Comparison of ENCODE assay signal across 21 cellular contexts in the genomic region with DNA sequence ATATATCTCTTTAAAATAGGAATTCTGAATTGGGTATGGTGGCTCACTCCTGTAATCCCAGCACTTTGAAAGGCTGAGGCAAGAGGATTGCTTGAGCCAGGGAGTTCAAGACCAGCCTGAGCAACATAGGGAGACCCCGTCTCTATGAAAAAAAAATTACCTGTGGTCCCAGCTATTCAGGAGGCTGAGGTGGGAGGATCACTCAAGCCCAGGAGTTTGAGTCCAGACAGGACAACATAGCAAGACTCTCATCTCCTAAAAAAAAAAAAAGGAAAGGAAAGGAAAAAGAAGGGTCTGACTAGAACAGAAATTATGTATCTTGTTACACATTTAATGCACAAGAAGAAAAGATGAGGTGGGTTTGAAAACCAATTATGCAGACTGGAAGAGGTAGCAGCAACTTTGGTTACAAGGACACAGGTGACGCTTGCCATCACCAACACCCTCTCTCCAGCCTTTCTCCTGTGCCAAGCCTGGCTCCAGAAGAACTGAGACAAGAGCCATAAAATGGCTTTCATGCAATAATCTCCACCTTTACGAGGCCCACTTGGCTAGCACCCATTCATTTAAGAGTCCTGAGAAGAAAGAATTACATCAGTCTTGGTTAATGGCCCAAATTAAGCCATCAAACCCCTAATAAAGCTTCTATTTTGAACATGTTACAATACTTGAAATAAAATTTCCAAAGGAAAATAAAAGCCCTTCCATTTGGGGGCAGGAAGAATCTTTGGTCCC. TPM values are rescaled to one million over a fixed set of nuclear protein-coding genes. Genes with fewer than 3 reads are reported as not detected.
"Had no signal": no experiment of that assay in that cellular context is flagged by ENCODE, and none has a peak within 500 bp of the region (broad histone marks: within the 10 kb centered on the region; RNA-seq: fewer than 3 reads in every experiment).

No MANE protein-coding gene starts in this region.

- H3K27me3 ChIP-seq: brain microvascular endothelial cell, neural progenitor cell, right atrium auricular region, upper lobe of left lung had no signal

- H3K9me3 ChIP-seq: psoas muscle, right atrium auricular region, thoracic aorta, upper lobe of left lung had no signal

- H3K27ac Mint-ChIP-seq: activated naive CD4-positive, alpha-beta T cell treated with anti-CD3 and anti-CD28 coated beads, Interleukin-2, amount 50 U/mL, for 24 hours; naive thymus-derived CD8-positive, alpha-beta T cell; neural progenitor cell; WTC11 had no signal

- H3K9me3 Mint-ChIP-seq: activated naive CD4-positive, alpha-beta T cell treated with anti-CD3 and anti-CD28 coated beads, Interleukin-2, amount 50 U/mL, for 24 hours; naive thymus-derived CD8-positive, alpha-beta T cell; neural progenitor cell; WTC11 had no signal

- H3K36me3 Mint-ChIP-seq: activated naive CD4-positive, alpha-beta T cell treated with anti-CD3 and anti-CD28 coated beads, Interleukin-2, amount 50 U/mL, for 24 hours; naive thymus-derived CD8-positive, alpha-beta T cell; neural progenitor cell; WTC11 had no signal

- H2AFZ ChIP-seq: neural progenitor cell had no signal

- DNase-seq: activated gamma-delta T cell treated with Interleukin-2 at 50 U/mL for 16 hours; activated T-cell treated with anti-CD3 and anti-CD28 coated beads, Interleukin-2, amount 50 U/mL, for 1 hour; brain microvascular endothelial cell; caudate nucleus; dermis blood vessel endothelial cell; effector CD8-positive, alpha-beta T cell; erythroblast; foreskin fibroblast; naive thymus-derived CD8-positive, alpha-beta T cell; psoas muscle; stimulated activated CD4-positive, alpha-beta T cell treated with anti-CD3 and anti-CD28 coated beads, Interleukin-4, amount 100 ng/mL, for 24 hours; stimulated activated naive CD4-positive, alpha-beta T cell treated with Interleukin-2 at 50 U/mL for 16 hours had no signal

- H3K9ac ChIP-seq: neural progenitor cell had no signal

- H3K36me3 ChIP-seq: brain microvascular endothelial cell, neural progenitor cell, right atrium auricular region, thoracic aorta, upper lobe of left lung had no signal

- H3K4me3 Mint-ChIP-seq: activated naive CD4-positive, alpha-beta T cell treated with anti-CD3 and anti-CD28 coated beads, Interleukin-2, amount 50 U/mL, for 24 hours; naive thymus-derived CD8-positive, alpha-beta T cell; neural progenitor cell; WTC11 had no signal

- H3K4me2 ChIP-seq: neural progenitor cell had no signal

- H3K27me3 Mint-ChIP-seq: activated naive CD4-positive, alpha-beta T cell treated with anti-CD3 and anti-CD28 coated beads, Interleukin-2, amount 50 U/mL, for 24 hours had no signal

- H3K4me3 ChIP-seq: lung, neural progenitor cell, psoas muscle, right atrium auricular region, thoracic aorta, upper lobe of left lung had no signal

- FAIRE-seq: keratinocyte, TTC549 had no signal

- H3K27ac ChIP-seq: brain microvascular endothelial cell, neural progenitor cell, psoas muscle, right atrium auricular region, thoracic aorta, upper lobe of left lung had no signal

- ATAC-seq: naive thymus-derived CD8-positive, alpha-beta T cell; psoas muscle; WTC11 had no signal

- H3K4me1 Mint-ChIP-seq: activated naive CD4-positive, alpha-beta T cell treated with anti-CD3 and anti-CD28 coated beads, Interleukin-2, amount 50 U/mL, for 24 hours had no signal

RNA-seq across cellular contexts. Expression of a gene that starts 4.8 kb away (rescaled TPM):
- total RNA-seq: naive thymus-derived CD8-positive, alpha-beta T cell had no signal
- polyA plus RNA-seq: naive thymus-derived CD8-positive, alpha-beta T cell had no signal
